8 cellular contexts compared by ENCODE assay signal in genomic region chr1:22142315-22143064, GRCh38. TPM values are rescaled to one million over a fixed set of nuclear protein-coding genes. Genes with fewer than 3 reads are reported as not detected.
DNase-seq lines count a peak whose midpoint lies in the region; ATAC-seq and TF ChIP-seq lines count a peak whose summit lies in the region.

No MANE protein-coding gene starts in this region.

- H3K4me1 ChIP-seq in ectodermal cell (ENCODE audit: control insufficient read depth, insufficient read depth, low read length) (peaks cover 33% of the 10 kb centered on the region), mucosa of descending colon (ENCODE audit: low read depth) (peaks cover 16% of the 10 kb centered on the region)

- H3K4me3 ChIP-seq in ectodermal cell (ENCODE audit: insufficient read depth, low read depth, low read length) (peak overlapping the region; percentile 55), mucosa of descending colon (no peak overlapping the region)

- no peak overlapping the region for H3K27ac ChIP-seq in ectodermal cell (ENCODE audit: insufficient read depth, low read depth, low read length, poor library complexity, severe bottlenecking)

- WGBS in ectodermal cell, 2 experiments, result 0% methylated on average over 102 of the region's 102 CpGs

- H3K9me3 ChIP-seq in ectodermal cell (ENCODE audit: control insufficient read depth, low read length) (no peaks in the 10 kb centered on the region), mucosa of descending colon (no peaks in the 10 kb centered on the region)

- TF ChIP-seq CTCF in mucosa of descending colon (IDR thresholded peaks at IDR 0.05), result no peak

- H3K27me3 ChIP-seq in ectodermal cell (ENCODE audit: control insufficient read depth, insufficient read depth, low read length, poor library complexity, severe bottlenecking), result peaks cover 49% of the 10 kb centered on the region

- DNase-seq in DMS 273 (lab: John Stamatoyannopoulos, UW; ENCODE audit: unreplicated experiment) (peak; percentile 81), DMS 273 treated with DMSO at 0.1 percent for 48 hours (lab: John Stamatoyannopoulos, UW) (no peak), NCI-H2227 treated with DMSO at 0.1 percent for 48 hours (lab: John Stamatoyannopoulos, UW) (peak; percentile 31), mucosa of descending colon (peak in 2 of 3 donors; percentile 31 to 56), NCI-H510A treated with DMSO at 0.1 percent for 48 hours (lab: John Stamatoyannopoulos, UW) (no peak), NCI-H524 treated with DMSO at 0.1 percent for 48 hours (lab: John Stamatoyannopoulos, UW) (no peak), cerebellar nuclear complex (lab: John Stamatoyannopoulos, UW) (no peak)

- ATAC-seq in mucosa of descending colon, result peak; percentile 53

- H3K36me3 ChIP-seq in ectodermal cell (ENCODE audit: control insufficient read depth, insufficient read depth, low read length), result no peaks in the 10 kb centered on the region
- no peaks in the 10 kb centered on the region for H3K36me3 ChIP-seq in mucosa of descending colon (ENCODE audit: low read depth)

- intact Hi-C loops in mucosa of descending colon (cut with DNase I, micrococcal nuclease), result no loop called here

RNA-seq across cellular contexts. Expression of gene WNT4, which starts 0.4 kb away (rescaled TPM):
- polyA plus RNA-seq in ectodermal cell (2013, experiment 1 of 4), result 37.1 TPM
- polyA plus RNA-seq in ectodermal cell (2013, experiment 2 of 4), result 50.1 TPM
- polyA plus RNA-seq in ectodermal cell (2013, experiment 3 of 4), result 10.3 TPM
- 10.9 TPM for polyA plus RNA-seq in ectodermal cell (2013, experiment 4 of 4)
- total RNA-seq in mucosa of descending colon, result 1 to 10 TPM; 1.2 to 4.5 (median 2.5) TPM

Comparison
In these comparisons a context has a peak if more than half of its experiments do, and no peak if none do; other contexts are left out.
1. DNase-seq: peak in DMS 273 (single experiment), NCI-H2227 treated with DMSO at 0.1 percent for 48 hours (single experiment) and mucosa of descending colon (2 of 3); none in DMS 273 treated with DMSO at 0.1 percent for 48 hours (single experiment), NCI-H510A treated with DMSO at 0.1 percent for 48 hours (single experiment), NCI-H524 treated with DMSO at 0.1 percent for 48 hours (single experiment) and cerebellar nuclear complex (0 of 2).